In genomic region chr7:23672033-23672432, GRCh38 we compare ENCODE assay signal across 26 cellular contexts. TPM values are rescaled to one million over a fixed set of nuclear protein-coding genes. Genes with fewer than 3 reads are reported as not detected.
"Had no signal": no experiment of that assay in that cellular context is flagged by ENCODE, and none has a peak within 500 bp of the region (broad histone marks: within the 10 kb centered on the region; RNA-seq: fewer than 3 reads in every experiment).

No MANE protein-coding gene starts in this region.

- H3K27ac ChIP-seq: left ventricle myocardium inferior, ovary, right atrium auricular region, right lobe of liver, skin epidermis, suprapubic skin, thoracic aorta, tibial artery, upper lobe of right lung had no signal

- H3K9me3 ChIP-seq: mucosa of descending colon, ovary, right atrium auricular region, right lobe of liver, suprapubic skin, thoracic aorta, tibial artery, upper lobe of right lung had no signal

- H3K4me1 ChIP-seq: left ventricle myocardium inferior, right atrium auricular region, right lobe of liver, suprapubic skin, tibial artery, upper lobe of right lung had no signal

- H3K27me3 ChIP-seq: ovary, right atrium auricular region, right lobe of liver, suprapubic skin, tibial artery, upper lobe of right lung had no signal

- DNase-seq: hypothalamus; immature natural killer cell; islet precursor cell; left ventricle myocardium inferior; midbrain; mucosa of descending colon; naive thymus-derived CD4-positive, alpha-beta T cell; ovary; right lobe of liver; stimulated activated CD4-positive, alpha-beta T cell treated with anti-CD3 and anti-CD28 coated beads, Interleukin-12 subunit alpha, Interleukin-12 subunit beta, amount 100 ng/mL, for 4 hours; stimulated activated CD4-positive, alpha-beta T cell treated with anti-CD3 and anti-CD28 coated beads, Interleukin-15, amount 100 ng/mL, for 24 hours; stimulated activated CD4-positive, alpha-beta T cell treated with anti-CD3 and anti-CD28 coated beads, Interleukin-2, amount 100 ng/mL, for 24 hours; stimulated activated CD4-positive, alpha-beta T cell treated with anti-CD3 and anti-CD28 coated beads, Interleukin-4, amount 100 ng/mL, for 24 hours; stimulated activated naive CD4-positive, alpha-beta T cell; tibial artery; trophoblast cell; upper lobe of right lung had no signal

- ATAC-seq: mucosa of descending colon; naive thymus-derived CD4-positive, alpha-beta T cell; natural killer cell treated with Interleukin-12 subunit alpha and Interleukin-12 subunit beta and Interleukin-15 and Interleukin-18, amount 100 ng/mL, for 72 hours; right lobe of liver; stimulated activated effector memory CD8-positive, alpha-beta T cell treated with anti-CD3 and anti-CD28 coated beads, Interleukin-12 subunit alpha, Interleukin-12 subunit beta, amount 100 ng/mL, for 72 hours; upper lobe of right lung had no signal

- H3K36me3 ChIP-seq: left ventricle myocardium inferior, ovary, right atrium auricular region, right lobe of liver, suprapubic skin, thoracic aorta, tibial artery, upper lobe of right lung had no signal

- H3K4me3 ChIP-seq: left ventricle myocardium inferior, lung, mucosa of descending colon, ovary, right atrium auricular region, right lobe of liver, skin epidermis, suprapubic skin, thoracic aorta, tibial artery, upper lobe of right lung had no signal

- FAIRE-seq: urothelium cell line had no signal

RNA-seq across cellular contexts. Expression of gene STK31, which starts 38.0 kb away (rescaled TPM):
- total RNA-seq: left ventricle myocardium inferior, myocyte had no signal
- polyA plus RNA-seq: immature natural killer cell had no signal
